37 cellular contexts compared by ENCODE assay signal in genomic region chr1:41998250-41998649, GRCh38.
DNase-seq lines count a peak whose midpoint lies in the region; ATAC-seq, FAIRE-seq and TF ChIP-seq lines count a peak whose summit lies in the region.
"Had no signal": no experiment of that assay in that cellular context is flagged by ENCODE, and none has a peak within 500 bp of the region (broad histone marks: within the 10 kb centered on the region; RNA-seq: fewer than 3 reads in every experiment).

No MANE protein-coding gene starts in this region.

- H3K4me3 ChIP-seq in HepG2 (replicated peaks in 1 of 3; ENCODE audit: insufficient read depth in 1 of 3, low read depth in 2 of 3, low read length in 3 of 3) (no peak overlapping the region), right lobe of liver (no peak overlapping the region), HEK293 (ENCODE audit: low read depth, low read length) (no peak overlapping the region), GM12878 (no peak overlapping the region), K562 (no peak overlapping the region)
- H3K4me3 ChIP-seq: A549; BLaER1; BLaER1 treated with 17β-estradiol and CSF1 and Interleukin-3, amounts not matched to agents 10 nM and 100 nM had no signal

- RAD21 ChIA-PET in GM12878 (lab: Charles Lee; ENCODE audit: unreplicated experiment), result interaction anchor here (0.6 kb wide), 1 partner anchor 43 kb away, joined by 3 read pairs; no protein-coding TSS in a partner anchor

- H4K20me1 ChIP-seq in HepG2 (ENCODE audit: insufficient read depth, low read length) (no peaks in the 10 kb centered on the region), GM12878 (ENCODE audit: control insufficient read depth, insufficient read depth) (no peaks in the 10 kb centered on the region), K562 (replicated peaks; ENCODE audit: control insufficient read depth, insufficient read depth, low read length) (no peaks in the 10 kb centered on the region)
- H4K20me1 ChIP-seq: BLaER1; BLaER1 treated with 17β-estradiol and CSF1 and Interleukin-3, amounts not matched to agents 10 nM and 100 nM had no signal

- no peak overlapping the region for H3K4me3 Mint-ChIP-seq in activated CD8-positive, alpha-beta memory T cell treated with anti-CD3 and anti-CD28 coated beads, Interleukin-2, amount 10 ng/mL, durations not matched to agents 7 days and 5 days
- H3K4me3 Mint-ChIP-seq: B cell; CD14-positive monocyte; CD4-positive, alpha-beta memory T cell; CD4-positive, alpha-beta T cell; CD4-positive, CD25-positive, alpha-beta regulatory T cell; CD8-positive, alpha-beta memory T cell; CD8-positive, alpha-beta T cell had no signal

- H3K27ac ChIP-seq in HepG2 (ENCODE audit: extremely low read length, insufficient read depth, low read length) (no peak overlapping the region), right lobe of liver (no peak overlapping the region), HEK293 (ENCODE audit: extremely low read depth, low read depth, low read length) (no peak overlapping the region), GM12878 (ENCODE audit: control insufficient read depth, insufficient read depth) (no peak overlapping the region), K562 (ENCODE audit: extremely low read depth, low read depth, low read length) (no peak overlapping the region)
- H3K27ac ChIP-seq: 22Rv1; A549; BLaER1; BLaER1 treated with 17β-estradiol and CSF1 and Interleukin-3, amounts not matched to agents 10 nM and 100 nM; C4-2B had no signal

- intact Hi-C loops in HepG2 (cut with micrococcal nuclease; ENCODE audit: unreplicated experiment) (no loop called here), right lobe of liver (cut with DNase I) (no loop called here), GM12878 (cut with micrococcal nuclease; ENCODE audit: unreplicated experiment) (no loop called here), K562 (cut with micrococcal nuclease) (no loop called here)

- no peaks in the 10 kb centered on the region for H3K27me3 Mint-ChIP-seq in activated CD8-positive, alpha-beta memory T cell treated with anti-CD3 and anti-CD28 coated beads, Interleukin-2, amount 10 ng/mL, durations not matched to agents 7 days and 5 days
- H3K27me3 Mint-ChIP-seq: B cell; CD4-positive, alpha-beta memory T cell; CD4-positive, alpha-beta T cell; CD4-positive, CD25-positive, alpha-beta regulatory T cell; CD8-positive, alpha-beta memory T cell had no signal

- TF ChIP-seq RAD21 in HepG2 (CRISPR knock-in tag; IDR thresholded peaks at IDR 0.05), result no peak
- TF ChIP-seq RAD21 in GM12878 (IDR thresholded peaks at IDR 0.05; ENCODE audit: insufficient read depth, low read depth, low read length), result no peak
- no peak for TF ChIP-seq RAD21 in K562 (CRISPR knock-in tag; conservative IDR thresholded peaks at IDR 0.05 in 1 of 2, IDR thresholded peaks at IDR 0.05 in 1 of 2)

- ATAC-seq in HepG2 (no peak), right lobe of liver (no peak), GM12878 (no peak), K562 (no peak), GM19452 (IDR thresholded peaks at IDR 0.05; ENCODE audit: unreplicated experiment) (no peak)
- no peak for ATAC-seq in activated CD8-positive, alpha-beta memory T cell treated with anti-CD3 and anti-CD28 coated beads, Interleukin-2, amount 10 ng/mL, durations not matched to agents 7 days and 5 days
- ATAC-seq: A549; CD8-positive, alpha-beta T cell had no signal

- no peaks in the 10 kb centered on the region for H3K9me3 ChIP-seq in HepG2 (ENCODE audit: low read length)
- H3K9me3 ChIP-seq in right lobe of liver, result no peaks in the 10 kb centered on the region
- no peaks in the 10 kb centered on the region for H3K9me3 ChIP-seq in HEK293 (ENCODE audit: control insufficient read depth, insufficient read depth, low read depth, low read length)
- peaks cover 4% of the 10 kb centered on the region for H3K9me3 ChIP-seq in GM12878 (replicated peaks; ENCODE audit: control insufficient read depth, insufficient read depth, low read length)
- H3K9me3 ChIP-seq in K562 (replicated peaks; ENCODE audit: control insufficient read depth, insufficient read depth, low read depth, low read length), result no peaks in the 10 kb centered on the region
- H3K9me3 ChIP-seq: A549, BE2C, Caco-2 had no signal

- TF ChIP-seq EP300 in HepG2 (IDR thresholded peaks at IDR 0.05; ENCODE audit: low read depth in 2 of 2, low read length in 2 of 2) (no peak), HepG2 (CRISPR knock-in tag; IDR thresholded peaks at IDR 0.05; ENCODE audit: borderline replicate concordance) (no peak), GM12878 (IDR thresholded peaks at IDR 0.05; ENCODE audit: borderline replicate concordance in 1 of 2, control insufficient read depth in 1 of 2, low read depth in 2 of 2, low read length in 2 of 2) (no peak), K562 (IDR thresholded peaks at IDR 0.05; ENCODE audit: low read length) (no peak)

- no peak overlapping the region for H2AFZ ChIP-seq in HepG2 (ENCODE audit: low read length)
- H2AFZ ChIP-seq in GM12878 (ENCODE audit: control insufficient read depth, low read depth, low read length), result no peak overlapping the region
- no peak overlapping the region for H2AFZ ChIP-seq in K562 (ENCODE audit: low read depth, low read length)

- H3K9ac ChIP-seq in HepG2 (ENCODE audit: insufficient read depth, low read depth, low read length) (no peak overlapping the region), GM12878 (ENCODE audit: control insufficient read depth, insufficient read depth, low read length) (no peak overlapping the region), K562 (ENCODE audit: insufficient read depth in 1 of 2, low read depth in 2 of 2, low read length in 2 of 2) (no peak overlapping the region)
- H3K9ac ChIP-seq: BLaER1; BLaER1 treated with 17β-estradiol and CSF1 and Interleukin-3, amounts not matched to agents 10 nM and 100 nM had no signal

- H3K79me2 ChIP-seq in HepG2 (ENCODE audit: insufficient read depth, low read length) (no peaks in the 10 kb centered on the region), GM12878 (ENCODE audit: control insufficient read depth, insufficient read depth, low read length) (peaks cover 2% of the 10 kb centered on the region), K562 (ENCODE audit: control insufficient read depth, insufficient read depth, low read length) (no peaks in the 10 kb centered on the region)

- H3K4me2 ChIP-seq in HepG2 (ENCODE audit: low read depth, low read length), result no peak overlapping the region
- H3K4me2 ChIP-seq in GM12878 (ENCODE audit: control insufficient read depth, insufficient read depth), result no peak overlapping the region
- no peak overlapping the region for H3K4me2 ChIP-seq in K562 (ENCODE audit: insufficient read depth, low read length)
- H3K4me2 ChIP-seq: A549; BLaER1; BLaER1 treated with 17β-estradiol and CSF1 and Interleukin-3, amounts not matched to agents 10 nM and 100 nM had no signal

- TF ChIP-seq POLR2A in HepG2 (IDR thresholded peaks at IDR 0.05; ENCODE audit: insufficient read depth in 1 of 2, low read depth in 2 of 2, low read length in 2 of 2) (no peak), right lobe of liver (IDR thresholded peaks at IDR 0.05) (no peak), GM12878 (IDR thresholded peaks at IDR 0.05; ENCODE audit: low read depth, low read length) (no peak), K562 (conservative IDR thresholded peaks at IDR 0.05) (no peak)

- H3K36me3 ChIP-seq in HepG2 (replicated peaks in 1 of 2; ENCODE audit: control insufficient read depth in 1 of 2, insufficient read depth in 2 of 2, low read length in 2 of 2), result no peaks in the 10 kb centered on the region
- H3K36me3 ChIP-seq in right lobe of liver, result no peaks in the 10 kb centered on the region
- H3K36me3 ChIP-seq in HEK293 (ENCODE audit: control insufficient read depth in 2 of 2, insufficient read depth in 1 of 2, low read length in 2 of 2), result no peaks in the 10 kb centered on the region
- no peaks in the 10 kb centered on the region for H3K36me3 ChIP-seq in GM12878 (ENCODE audit: control insufficient read depth in 2 of 2, insufficient read depth in 2 of 2, low read length in 1 of 2)
- H3K36me3 ChIP-seq in K562 (ENCODE audit: control insufficient read depth, insufficient read depth, low read length), result no peaks in the 10 kb centered on the region
- H3K36me3 ChIP-seq: BE2C; BLaER1; BLaER1 treated with 17β-estradiol and CSF1 and Interleukin-3, amounts not matched to agents 10 nM and 100 nM had no signal

- CTCF ChIA-PET in HepG2 (lab: Yijun Ruan, JAX; ENCODE audit: low intra/inter-chr PET ratio, low total read pairs), result no interaction called here
- CTCF ChIA-PET in HEK293 (lab: Yijun Ruan, JAX), result no interaction called here
- CTCF ChIA-PET in GM12878 (lab: Yijun Ruan, JAX), result no interaction called here
- CTCF ChIA-PET in K562 (lab: Yijun Ruan, JAX; ENCODE audit: low intra/inter-chr PET ratio), result no interaction called here
- CTCF ChIA-PET in activated CD8-positive, alpha-beta memory T cell treated with anti-CD3 and anti-CD28 coated beads, Interleukin-2, amount 10 ng/mL, durations not matched to agents 7 days and 5 days (lab: Charles Lee), result interaction anchor here (0.7 kb wide), 1 partner anchor 156 kb away, joined by 4 read pairs; no protein-coding TSS in a partner anchor

- no peaks in the 10 kb centered on the region for H3K9me1 ChIP-seq in K562 (ENCODE audit: control insufficient read depth, insufficient read depth, low read length)

- SMC1A ChIA-PET in GM12878 (lab: Charles Lee; ENCODE audit: uncharacterized antibody, unreplicated experiment), result interaction anchor here (0.7 to 2.7 kb wide), 2 partner anchors 8 to 11 kb away, joined by 3 to 11 read pairs; no protein-coding TSS in a partner anchor

- TF ChIP-seq CTCF in HepG2 (CRISPR knock-in tag; IDR thresholded peaks at IDR 0.05), result no peak
- no peak for TF ChIP-seq CTCF in right lobe of liver (IDR thresholded peaks at IDR 0.05)
- TF ChIP-seq CTCF in HEK293 (tag by site-specific recombination; IDR thresholded peaks at IDR 0.05), result no peak
- no peak for TF ChIP-seq CTCF in GM12878 (IDR thresholded peaks at IDR 0.05 in 2 of 3, conservative IDR thresholded peaks at IDR 0.05 in 1 of 3; ENCODE audit: control insufficient read depth in 2 of 3, extremely low read depth in 1 of 3, insufficient read depth in 1 of 3, low read depth in 3 of 3, low read length in 3 of 3)
- no peak for TF ChIP-seq CTCF in K562 (IDR thresholded peaks at IDR 0.05 in 2 of 3, conservative IDR thresholded peaks at IDR 0.05 in 1 of 3; ENCODE audit: insufficient read depth in 2 of 3, low read depth in 1 of 3, low read length in 3 of 3)

- BruUV-seq in HepG2 (replicated peaks; lab: Mats Ljungman, UMichigan) (no TSS peak), GM12878 (replicated peaks; lab: Mats Ljungman, UMichigan) (no TSS peak), K562 (replicated peaks; lab: Mats Ljungman, UMichigan) (no TSS peak)

- DNase-seq in HepG2 (ENCODE audit: low spot score) (no peak), right lobe of liver (no peak), GM12878 (ENCODE audit: low read depth, low spot score) (no peak), K562 (ENCODE audit: extremely low read depth in 1 of 4, low spot score in 3 of 4) (no peak), HuH-7.5 (ENCODE audit: low spot score) (no peak)
- DNase-seq in activated CD8-positive, alpha-beta memory T cell treated with anti-CD3 and anti-CD28 coated beads, Interleukin-2, amount 10 ng/mL, durations not matched to agents 7 days and 5 days, result no peak
- DNase-seq: 8988T; ACHN; AML-193; BE2C; C1 segment of cervical spinal cord; Caco-2; Calu3; CD4-positive, alpha-beta memory T cell; CD4-positive, alpha-beta T cell; CD4-positive, CD25-positive, alpha-beta regulatory T cell; CD8-positive, alpha-beta memory T cell; CD8-positive, alpha-beta T cell; COR-L47; DMS 273 treated with DMSO at 0.1 percent for 48 hours; DMS153; DMS53; DMS79; DMS79 treated with DMSO at 0.1 percent for 48 hours; DND-41; EL had no signal

- no peak overlapping the region for H3K27ac Mint-ChIP-seq in activated CD8-positive, alpha-beta memory T cell treated with anti-CD3 and anti-CD28 coated beads, Interleukin-2, amount 10 ng/mL, durations not matched to agents 7 days and 5 days
- H3K27ac Mint-ChIP-seq: B cell; CD14-positive monocyte; CD4-positive, alpha-beta memory T cell; CD4-positive, alpha-beta T cell; CD4-positive, CD25-positive, alpha-beta regulatory T cell; CD8-positive, alpha-beta memory T cell; CD8-positive, alpha-beta T cell had no signal

- H3K4me1 ChIP-seq in HepG2 (ENCODE audit: insufficient read depth, low read length), result no peaks in the 10 kb centered on the region
- no peaks in the 10 kb centered on the region for H3K4me1 ChIP-seq in right lobe of liver
- no peaks in the 10 kb centered on the region for H3K4me1 ChIP-seq in HEK293 (ENCODE audit: control insufficient read depth, insufficient read depth, low read length)
- peaks cover 12% of the 10 kb centered on the region for H3K4me1 ChIP-seq in GM12878 (ENCODE audit: control insufficient read depth, insufficient read depth, low read length)
- no peaks in the 10 kb centered on the region for H3K4me1 ChIP-seq in K562 (replicated peaks in 1 of 2; ENCODE audit: control insufficient read depth in 2 of 2, insufficient read depth in 2 of 2, low read length in 2 of 2)
- H3K4me1 ChIP-seq: A549; BE2C; BLaER1; BLaER1 treated with 17β-estradiol and CSF1 and Interleukin-3, amounts not matched to agents 10 nM and 100 nM; Caco-2 had no signal

- POLR2A ChIA-PET in HepG2 (lab: Yijun Ruan, JAX) (no interaction called here), HEK293 (lab: Yijun Ruan, JAX) (no interaction called here), GM12878 (lab: Charles Lee) (no interaction called here), K562 (lab: Yijun Ruan, JAX) (no interaction called here)

- in situ Hi-C loops in HepG2 (cut with HindIII; ENCODE audit: extremely low pct_ligation_motif_present, low pct_unique_long_range_greater_than_20kb) (no loop called here), GM12878 (cut with MboI) (no loop called here), K562 (cut with MboI) (no loop called here)

- no peaks in the 10 kb centered on the region for H3K27me3 ChIP-seq in HepG2 (ENCODE audit: control insufficient read depth in 1 of 2, insufficient read depth in 2 of 2, low read length in 2 of 2)
- no peaks in the 10 kb centered on the region for H3K27me3 ChIP-seq in right lobe of liver
- no peaks in the 10 kb centered on the region for H3K27me3 ChIP-seq in GM12878 (replicated peaks in 1 of 2; ENCODE audit: control insufficient read depth in 2 of 2, insufficient read depth in 2 of 2, low read length in 1 of 2)
- H3K27me3 ChIP-seq in K562 (ENCODE audit: control insufficient read depth in 2 of 2, insufficient read depth in 2 of 2, low read length in 2 of 2), result no peaks in the 10 kb centered on the region
- H3K27me3 ChIP-seq: BE2C; BLaER1; BLaER1 treated with 17β-estradiol and CSF1 and Interleukin-3, amounts not matched to agents 10 nM and 100 nM had no signal

- peaks cover 23% of the 10 kb centered on the region for H3K36me3 Mint-ChIP-seq in activated CD8-positive, alpha-beta memory T cell treated with anti-CD3 and anti-CD28 coated beads, Interleukin-2, amount 10 ng/mL, durations not matched to agents 7 days and 5 days
- H3K36me3 Mint-ChIP-seq: CD14-positive monocyte; CD4-positive, CD25-positive, alpha-beta regulatory T cell had no signal

- H3K4me1 Mint-ChIP-seq in activated CD8-positive, alpha-beta memory T cell treated with anti-CD3 and anti-CD28 coated beads, Interleukin-2, amount 10 ng/mL, durations not matched to agents 7 days and 5 days, result peaks cover 21% of the 10 kb centered on the region
- H3K4me1 Mint-ChIP-seq: B cell had no signal

- FAIRE-seq in HepG2 (lab: Jason Lieb, UNC) (no peak), GM12878 (lab: Jason Lieb, UNC) (no peak), K562 (lab: Jason Lieb, UNC) (no peak)
- FAIRE-seq: A204.1, A549, D721Med had no signal

- H3K9me3 Mint-ChIP-seq in activated CD8-positive, alpha-beta memory T cell treated with anti-CD3 and anti-CD28 coated beads, Interleukin-2, amount 10 ng/mL, durations not matched to agents 7 days and 5 days (ENCODE audit: low read depth), result peaks cover 12% of the 10 kb centered on the region
